2 cellular contexts compared by ENCODE assay signal in genomic region chr3:122760457-122761271, GRCh38.
A peak's percentile ranks its signal among the peaks of the same experiment; 100 is the strongest.
TF ChIP-seq lines count a peak whose summit lies in the region.

No MANE protein-coding gene starts in this region.

TF ChIP-seq in Ishikawa, 13 proteins besides CTCF, POLR2A, EP300 and RAD21:
- no peak for TF ChIP-seq CREB1 (IDR thresholded peaks at IDR 0.05; ENCODE audit: low read depth)
- peak; percentile 75 for TF ChIP-seq NFIC (IDR thresholded peaks at IDR 0.05)
- no peak for TF ChIP-seq TAF1 (IDR thresholded peaks at IDR 0.05; ENCODE audit: low read depth)
- peak; percentile 53; the same call in 1 of the 2 replicates for TF ChIP-seq FOXM1 (IDR thresholded peaks at IDR 0.05; ENCODE audit: borderline replicate concordance, low read depth)
- no peak for TF ChIP-seq USF1 (IDR thresholded peaks at IDR 0.05)
- TF ChIP-seq YY1 (IDR thresholded peaks at IDR 0.05; ENCODE audit: low read depth), result 0 out of 2 replicates have a peak, but pooled peaks have one; percentile 12
- no peak for TF ChIP-seq REST (IDR thresholded peaks at IDR 0.05; ENCODE audit: low read depth)
- TF ChIP-seq TEAD4 (IDR thresholded peaks at IDR 0.05), result peak; percentile 98
- no peak for TF ChIP-seq ZBTB7A (IDR thresholded peaks at IDR 0.05; ENCODE audit: low read depth)
- peak; percentile 89 for TF ChIP-seq CEBPB (IDR thresholded peaks at IDR 0.05)
- no peak for TF ChIP-seq EGR1 (IDR thresholded peaks at IDR 0.05)
- peak; percentile 81 for TF ChIP-seq MAX (IDR thresholded peaks at IDR 0.05)
- peak; percentile 86 for TF ChIP-seq TCF12 (IDR thresholded peaks at IDR 0.05; ENCODE audit: low read depth)

TF ChIP-seq in neural cell, 6 proteins besides CTCF, POLR2A, EP300 and RAD21:
- TF ChIP-seq POLR2AphosphoS5 (IDR thresholded peaks at IDR 0.05) (no peak), MXI1 (conservative IDR thresholded peaks at IDR 0.05; ENCODE audit: poor library complexity, severe bottlenecking) (peak; percentile 71)
